ENCODE assay signal across 8 cellular contexts in the genomic region with DNA sequence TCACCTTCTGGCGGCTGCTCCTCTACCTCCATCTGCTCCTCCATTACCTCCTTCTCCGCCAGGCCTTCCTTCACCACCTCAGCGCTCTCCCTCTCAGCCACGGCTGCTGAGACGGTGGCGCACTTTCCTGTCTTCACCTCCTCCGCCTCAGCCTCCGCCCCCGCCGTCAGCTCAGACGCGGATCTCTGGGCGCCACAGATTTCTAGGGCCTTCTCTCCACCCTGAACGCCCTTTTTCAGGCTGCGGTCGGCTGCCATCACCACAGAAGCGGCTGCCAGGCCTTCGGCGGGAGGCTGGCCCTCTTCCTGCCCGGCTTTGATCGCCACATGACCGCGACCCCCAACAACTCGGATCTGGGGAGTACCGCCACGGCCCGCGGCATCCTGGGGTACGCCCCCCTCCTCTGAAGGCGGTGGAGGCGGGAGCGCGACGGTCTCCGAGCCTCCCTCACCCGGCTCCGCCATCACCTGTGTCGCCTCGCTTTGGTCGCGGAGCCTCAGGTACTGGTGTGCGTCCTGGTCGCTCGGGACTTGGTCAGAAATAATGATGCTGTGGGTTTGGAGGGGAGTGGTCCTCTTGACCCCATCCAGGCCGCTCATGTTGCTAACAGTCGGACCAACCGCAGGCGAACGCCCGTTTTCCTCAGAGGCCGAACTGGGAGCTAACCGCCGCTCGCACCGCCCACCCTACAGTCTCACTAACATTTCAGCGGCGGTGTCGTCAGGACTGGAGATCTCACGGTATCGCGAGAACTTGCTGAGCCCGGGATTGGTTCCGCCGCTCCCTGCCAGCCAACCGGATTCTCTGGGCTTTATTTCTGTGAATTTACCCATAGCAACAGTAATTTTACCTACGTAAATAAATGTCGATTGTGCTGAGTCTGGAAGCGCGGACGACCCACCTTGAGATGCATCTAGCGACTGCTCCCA. TPM values are rescaled to one million over a fixed set of nuclear protein-coding genes. Genes with fewer than 3 reads are reported as not detected.
DNase-seq lines count a peak whose midpoint lies in the region; ATAC-seq, FAIRE-seq and TF ChIP-seq lines count a peak whose summit lies in the region.

Gene TSPYL1, minus strand, starts transcription at position 699 of the 929 bp plus-strand sequence. Its CDS starts 100 bp downstream, at position 599.

- 1% methylated on average over 66 to 71 of the region's 71 CpGs for WGBS in small intestine, 3 donors

- TF ChIP-seq CTCF in AG04450 (IDR thresholded peaks at IDR 0.05; ENCODE audit: low read depth, low read length) (0 out of 2 replicates have a peak, but pooled peaks have one; percentile 6), WI38 (IDR thresholded peaks at IDR 0.05; ENCODE audit: low read depth, low read length) (no peak), bronchial epithelial cell (IDR thresholded peaks at IDR 0.05; ENCODE audit: insufficient read depth, low read length, severe bottlenecking) (no peak)

- H3K9me3 ChIP-seq in AG04450 (ENCODE audit: control insufficient read depth, insufficient read depth, low read length) (no peaks in the 10 kb centered on the region; the same call in 1 of the 2 replicates), small intestine (ENCODE audit: control insufficient read depth, low read depth) (no peaks in the 10 kb centered on the region)

- DNase-seq in AG04450 (ENCODE audit: low read depth, low spot score), result peak; percentile 92
- DNase-seq in NCI-H2227 treated with DMSO at 0.1 percent for 48 hours (lab: John Stamatoyannopoulos, UW), result peak; percentile 84
- peak; percentile 93 for DNase-seq in bronchial epithelial cell (ENCODE audit: low read depth)
- DNase-seq in iPS-NIHi11 (ENCODE audit: low spot score), result peak; percentile 93
- peak; percentile 98 for DNase-seq in small intestine

- POLR2A ChIA-PET in AG04450 (lab: Yijun Ruan, JAX), result interaction anchor here (0.6 to 2.5 kb wide), 9 partner anchors 10 to 285 kb away, joined by 3 to 15 read pairs (median 4); partner anchors contain the start of genes DSE and TSPYL4

- H3K4me1 ChIP-seq in small intestine (ENCODE audit: control insufficient read depth in 2 of 2, insufficient read depth in 1 of 2, low read depth in 1 of 2, low read length in 1 of 2), result peaks cover 4 to 13% of the 10 kb centered on the region in 2 donors

- no peak for FAIRE-seq in bronchial epithelial cell (lab: Jason Lieb, UNC)
- FAIRE-seq in small intestine (lab: Jason Lieb, UNC), result no peak

- H3K36me3 ChIP-seq in bronchial epithelial cell (ENCODE audit: control insufficient read depth, insufficient read depth, low read length) (peaks cover 3% of the 10 kb centered on the region), small intestine (ENCODE audit: control insufficient read depth in 2 of 2, insufficient read depth in 2 of 2, low read length in 2 of 2) (no peaks in the 10 kb centered on the region)

- H3K27me3 ChIP-seq in AG04450 (ENCODE audit: control insufficient read depth, insufficient read depth, low read length) (no peaks in the 10 kb centered on the region), bronchial epithelial cell (ENCODE audit: control insufficient read depth, insufficient read depth, low read length) (no peaks in the 10 kb centered on the region), small intestine (ENCODE audit: control insufficient read depth in 2 of 2, insufficient read depth in 2 of 2, low read length in 2 of 2) (no peaks in the 10 kb centered on the region)

- CTCF ChIA-PET in AG04450 (lab: Charles Lee), result interaction anchor here (0.9 to 5.4 kb wide), 7 partner anchors 8 to 281 kb away, joined by 3 to 66 read pairs (median 15); no protein-coding TSS in a partner anchor

- peak within 1 kb of the TSS; percentile 88 for H3K4me3 ChIP-seq in AG04450 (ENCODE audit: low read depth, low read length)
- H3K4me3 ChIP-seq in WI38 (ENCODE audit: low read depth, low read length), result peak within 1 kb of the TSS; percentile 93
- peak within 1 kb of the TSS; percentile 76 for H3K4me3 ChIP-seq in bronchial epithelial cell (ENCODE audit: low read depth, low read length)
- H3K4me3 ChIP-seq in small intestine (ENCODE audit: low read depth in 1 of 2, low read length in 2 of 2), result peak within 1 kb of the TSS; percentile 78 to 82

- H3K27ac ChIP-seq in AG04450 (ENCODE audit: low read depth, low read length), result peak within 1 kb of the TSS; percentile 97
- peak within 1 kb of the TSS; percentile 98 to 99 for H3K27ac ChIP-seq in small intestine (ENCODE audit: low read depth in 1 of 2, low read length in 1 of 2)

- peak; percentile 98 for ATAC-seq in GM18907 (IDR thresholded peaks at IDR 0.05; ENCODE audit: unreplicated experiment)
- ATAC-seq in HG03159 (IDR thresholded peaks at IDR 0.05; ENCODE audit: unreplicated experiment), result peak; percentile 95

RNA-seq across cellular contexts. Expression of gene TSPYL1, which starts in this region (rescaled TPM):
- 65.9 and 71.9 TPM in 2 replicates for polyA plus RNA-seq in AG04450 (2011; rRNA removed)
- polyA minus RNA-seq in AG04450 (2011; rRNA and poly(A)+ RNA removed), result 100 and 123 TPM in 2 replicates
- 72.4 and 134 TPM in 2 replicates for total RNA-seq in bronchial epithelial cell
- polyA plus RNA-seq in small intestine, result 10 to 100 TPM; 25.1 to 37.9 (median 27.7) TPM

Comparison
In these comparisons a context has a peak if more than half of its experiments do, and no peak if none do; other contexts are left out.
1. Peak in every context shown above with its lines: DNase-seq, ATAC-seq, H3K4me3 ChIP-seq and H3K27ac ChIP-seq.